In genomic region chr5:1107167-1108007, GRCh38 we compare ENCODE assay signal across 12 cellular contexts. TPM values are rescaled to one million over a fixed set of nuclear protein-coding genes. Genes with fewer than 3 reads are reported as not detected.
DNase-seq lines count a peak whose midpoint lies in the region; ATAC-seq and TF ChIP-seq lines count a peak whose summit lies in the region.
"Had no signal": no experiment of that assay in that cellular context is flagged by ENCODE, and none has a peak within 500 bp of the region (broad histone marks: within the 10 kb centered on the region; RNA-seq: fewer than 3 reads in every experiment).

No MANE protein-coding gene starts in this region.

- no peak for TF ChIP-seq CTCF in CD14-positive monocyte (IDR thresholded peaks at IDR 0.05)
- no peak for TF ChIP-seq CTCF in lung (IDR thresholded peaks at IDR 0.05; ENCODE audit: control extremely low read depth, extremely low read depth)
- no peak for TF ChIP-seq CTCF in foreskin keratinocyte (conservative IDR thresholded peaks at IDR 0.05)

- H3K27ac Mint-ChIP-seq in CD14-positive monocyte: peak overlapping the region; percentile 71 to 97 (median 95)
- H3K27ac Mint-ChIP-seq in activated T-helper 2 cell treated with anti-CD3 and anti-CD28 coated beads, Interferon-gamma antibody, Interleukin-2, Interleukin-4, amounts not matched to agents 10 μg/mL and 5 μg/mL and 100 μg/mL, durations not matched to agents 14 hours and 24 hours and 36 hours: peak overlapping the region; percentile 56

- no peak overlapping the region for H3K4me3 ChIP-seq in lung

- no peaks in the 10 kb centered on the region for H3K36me3 ChIP-seq in lung (ENCODE audit: control insufficient read depth in 2 of 2, insufficient read depth in 2 of 2, low read length in 2 of 2)

- peaks cover 0 to 11% (median 5%) of the 10 kb centered on the region in 3 donors for H3K27me3 Mint-ChIP-seq in CD14-positive monocyte (ENCODE audit: low read depth in 3 of 3)
- no peaks in the 10 kb centered on the region for H3K27me3 Mint-ChIP-seq in activated T-helper 2 cell treated with anti-CD3 and anti-CD28 coated beads, Interferon-gamma antibody, Interleukin-2, Interleukin-4, amounts not matched to agents 10 μg/mL and 5 μg/mL and 100 μg/mL, durations not matched to agents 14 hours and 24 hours and 36 hours (ENCODE audit: low read depth)

- H3K9me3 Mint-ChIP-seq in CD14-positive monocyte: no peaks in the 10 kb centered on the region
- no peaks in the 10 kb centered on the region for H3K9me3 Mint-ChIP-seq in activated T-helper 2 cell treated with anti-CD3 and anti-CD28 coated beads, Interferon-gamma antibody, Interleukin-2, Interleukin-4, amounts not matched to agents 10 μg/mL and 5 μg/mL and 100 μg/mL, durations not matched to agents 14 hours and 24 hours and 36 hours

- 59 to 72% methylated on average over 26 of the region's 26 CpGs for WGBS in lung, 2 donors

- H3K4me1 Mint-ChIP-seq in CD14-positive monocyte: peaks cover 81% of the 10 kb centered on the region
- peaks cover 59% of the 10 kb centered on the region for H3K4me1 Mint-ChIP-seq in activated T-helper 2 cell treated with anti-CD3 and anti-CD28 coated beads, Interferon-gamma antibody, Interleukin-2, Interleukin-4, amounts not matched to agents 10 μg/mL and 5 μg/mL and 100 μg/mL, durations not matched to agents 14 hours and 24 hours and 36 hours (ENCODE audit: low read depth)

- no peaks in the 10 kb centered on the region for H3K27me3 ChIP-seq in lung (ENCODE audit: control insufficient read depth, insufficient read depth)
- H3K27me3 ChIP-seq in foreskin keratinocyte: peaks cover 16% of the 10 kb centered on the region

- H3K4me3 Mint-ChIP-seq in CD14-positive monocyte: peak overlapping the region; percentile 91 to 94
- peak overlapping the region; percentile 51 for H3K4me3 Mint-ChIP-seq in activated T-helper 2 cell treated with anti-CD3 and anti-CD28 coated beads, Interferon-gamma antibody, Interleukin-2, Interleukin-4, amounts not matched to agents 10 μg/mL and 5 μg/mL and 100 μg/mL, durations not matched to agents 14 hours and 24 hours and 36 hours (ENCODE audit: low read depth)

- peaks cover 9 to 11% of the 10 kb centered on the region in 2 donors for H3K36me3 Mint-ChIP-seq in CD14-positive monocyte
- H3K36me3 Mint-ChIP-seq in activated T-helper 2 cell treated with anti-CD3 and anti-CD28 coated beads, Interferon-gamma antibody, Interleukin-2, Interleukin-4, amounts not matched to agents 10 μg/mL and 5 μg/mL and 100 μg/mL, durations not matched to agents 14 hours and 24 hours and 36 hours (ENCODE audit: low read depth): peaks cover 15% of the 10 kb centered on the region

- ATAC-seq in lung (ENCODE audit: insufficient read depth, low FRiP score) (no peak), HG03457 (IDR thresholded peaks at IDR 0.05; ENCODE audit: unreplicated experiment) (no peak), GM21717 (IDR thresholded peaks at IDR 0.05; ENCODE audit: unreplicated experiment) (no peak), foreskin keratinocyte (no peak)

- H3K27ac ChIP-seq in lung (ENCODE audit: low read depth in 1 of 2, low read length in 1 of 2) (peak overlapping the region; percentile 39 to 86), foreskin keratinocyte (no peak overlapping the region)

- intact Hi-C loops in CD14-positive monocyte (cut with micrococcal nuclease): loop anchor here in 1 of 2 donors (10.0 kb wide), 2 partner anchors 237 to 367 kb away; partner anchors contain the start of gene CLPTM1L
- intact Hi-C loops in activated T-helper 2 cell treated with anti-CD3 and anti-CD28 coated beads, Interferon-gamma antibody, Interleukin-2, Interleukin-4, amounts not matched to agents 10 μg/mL and 5 μg/mL and 100 μg/mL, durations not matched to agents 14 hours and 24 hours and 36 hours (cut with micrococcal nuclease): loop anchor here (5.0 kb wide), 2 partner anchors 100 to 495 kb away; partner anchors contain the start of genes CEP72 and NKD2

- H3K4me1 ChIP-seq in lung (ENCODE audit: control insufficient read depth in 2 of 2, insufficient read depth in 2 of 2, low read length in 2 of 2): peaks cover 21 to 44% of the 10 kb centered on the region in 2 donors
- H3K4me1 ChIP-seq in foreskin keratinocyte: no peaks in the 10 kb centered on the region

- H3K9me3 ChIP-seq in lung (ENCODE audit: control insufficient read depth in 2 of 2, insufficient read depth in 1 of 2, low read length in 1 of 2): no peaks in the 10 kb centered on the region

- DNase-seq in CD14-positive monocyte (ENCODE audit: low spot score) (no peak), HT-29 (ENCODE audit: low spot score) (peak; percentile 54), lung (ENCODE audit: low spot score) (no peak), SKM-1 (lab: John Stamatoyannopoulos, UW; ENCODE audit: unreplicated experiment) (no peak), foreskin keratinocyte (no peak)
- DNase-seq in activated T-helper 2 cell treated with anti-CD3 and anti-CD28 coated beads, Interferon-gamma antibody, Interleukin-2, Interleukin-4, amounts not matched to agents 10 μg/mL and 5 μg/mL and 100 μg/mL, durations not matched to agents 14 hours and 24 hours and 36 hours (ENCODE audit: low spot score): no peak
- DNase-seq: EL; midbrain; RPMI8226; stimulated activated CD4-positive, alpha-beta T cell treated with anti-CD3 and anti-CD28 coated beads, Interleukin-2, amount 100 ng/mL, for 24 hours had no signal

RNA-seq across cellular contexts. Expression of gene SLC12A7, which starts 4.5 kb away (rescaled TPM):
- polyA plus RNA-seq in CD14-positive monocyte: 10 to 100 TPM in 1 of 2 donors, 1 to 10 TPM in 1; 8.2 to 12.5 TPM
- 129 and 134 TPM in 2 replicates for total RNA-seq in HT-29 (2014; rRNA removed; shearing (Covaris generic))
- total RNA-seq in activated T-helper 2 cell treated with anti-CD3 and anti-CD28 coated beads, Interferon-gamma antibody, Interleukin-2, Interleukin-4, amounts not matched to agents 10 μg/mL and 5 μg/mL and 100 μg/mL, durations not matched to agents 14 hours and 24 hours and 36 hours: 31.1 and 31.9 TPM in 2 replicates
- total RNA-seq in lung: 10 to 100 TPM; 42.8 to 50.4 TPM
- polyA plus RNA-seq in lung: 10 to 100 TPM; 14.8 to 36.9 TPM
- 3.7 and 4.3 TPM in 2 replicates for total RNA-seq in foreskin keratinocyte
- polyA plus RNA-seq in foreskin keratinocyte: 2.4 and 2.6 TPM in 2 replicates
